ENCODE assay signal across 8 cellular contexts in the genomic region with DNA sequence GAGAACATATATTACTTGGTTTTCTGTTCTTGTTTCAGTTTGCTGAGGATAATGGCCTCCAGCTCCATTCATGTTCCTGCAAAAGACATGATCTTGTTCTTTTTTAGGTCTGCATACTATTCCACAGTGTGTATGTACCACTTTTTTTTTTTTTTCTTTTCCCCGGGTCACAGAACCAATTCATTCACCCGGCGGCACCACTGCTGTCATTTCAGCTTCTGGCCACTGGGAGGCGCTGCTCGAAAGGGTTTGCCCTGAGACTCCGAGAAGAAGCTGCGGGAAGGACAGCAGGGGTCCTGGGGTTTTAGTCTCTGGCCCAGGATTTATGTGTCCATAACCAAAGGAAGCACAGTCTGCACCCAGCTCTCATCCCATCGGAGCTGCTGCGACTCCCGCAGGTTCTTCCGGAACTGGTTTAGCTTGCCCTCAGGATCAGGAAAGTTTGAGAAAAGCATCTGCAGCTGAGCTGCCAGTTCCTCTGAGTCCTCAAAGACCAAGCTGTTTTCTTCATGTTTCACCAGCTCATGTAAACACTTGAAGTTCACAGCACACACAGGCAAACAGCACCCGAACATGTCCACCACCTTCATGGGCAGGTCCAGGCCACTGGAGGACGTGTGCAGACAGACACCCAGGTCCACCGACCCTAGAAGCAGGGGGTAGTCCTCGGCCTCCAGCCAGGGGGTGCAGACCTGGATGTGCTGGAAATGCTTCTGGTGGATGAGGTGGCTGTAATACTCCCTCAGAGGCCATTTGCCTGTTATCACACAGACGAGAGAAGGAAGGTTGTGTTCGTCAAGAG.
DNase-seq lines count a peak whose midpoint lies in the region; ATAC-seq and TF ChIP-seq lines count a peak whose summit lies in the region.
"Not testable (repeated sequence)": the region's sequence is repeated elsewhere in the genome, so short reads cannot be mapped to it uniquely, and the experiment has no call there.

No MANE protein-coding gene starts in this region.

- H3K9ac ChIP-seq in adipocyte (ENCODE audit: low read length): not testable (repeated sequence)

- H3K9me3 ChIP-seq in adipocyte (ENCODE audit: control insufficient read depth, low read length); mucosa of descending colon: not testable (repeated sequence)

- peak; percentile 29 for DNase-seq in 8988T
- peak; percentile 37 for DNase-seq in NCI-H82 (lab: John Stamatoyannopoulos, UW)
- DNase-seq in activated CD4-positive, alpha-beta T cell treated with anti-CD3 and anti-CD28 coated beads for 4 hours: peak; percentile 11 to 45
- peak; percentile 21 for DNase-seq in adipocyte (ENCODE audit: low read depth)
- DNase-seq in fibroblast of pulmonary artery (ENCODE audit: low read depth): peak; percentile 35
- DNase-seq in mucosa of descending colon: peak; percentile 48 to 57 (median 48)
- DNase-seq in stimulated activated CD4-positive, alpha-beta T cell treated with anti-CD3 and anti-CD28 coated beads, Interleukin-4, amount 100 ng/mL, for 24 hours: peak; percentile 48

- intact Hi-C loops in mucosa of descending colon (cut with DNase I, micrococcal nuclease): not testable (repeated sequence)

- H3K36me3 ChIP-seq in adipocyte (ENCODE audit: control insufficient read depth, insufficient read depth, low read length, severe bottlenecking); mucosa of descending colon (ENCODE audit: low read depth): not testable (repeated sequence)

- not testable (repeated sequence) for H3K27me3 ChIP-seq in adipocyte (replicated peaks; ENCODE audit: control insufficient read depth, insufficient read depth, low read length)

- ATAC-seq in mucosa of descending colon: not testable (repeated sequence)

- H3K4me1 ChIP-seq in adipocyte (ENCODE audit: control insufficient read depth, insufficient read depth, low read length); mucosa of descending colon (ENCODE audit: low read depth): not testable (repeated sequence)

- not testable (repeated sequence) for H3K4me3 ChIP-seq in GM12875 (ENCODE audit: low read depth, low read length); adipocyte (ENCODE audit: low read length); fibroblast of pulmonary artery (replicated peaks; ENCODE audit: low read depth, low read length); mucosa of descending colon

- TF ChIP-seq CTCF in GM12875 (IDR thresholded peaks at IDR 0.05; ENCODE audit: borderline replicate concordance, insufficient read depth, low read depth, low read length) (peak; percentile 55; the same call in 1 of the 2 replicates), fibroblast of pulmonary artery (IDR thresholded peaks at IDR 0.05; ENCODE audit: low read length, missing control alignments) (peak; percentile 49), mucosa of descending colon (IDR thresholded peaks at IDR 0.05) (peak; percentile 41)
